ENCODE assay signal across 9 cellular contexts in genomic region chr3:120795017-120795648, GRCh38. TPM values are rescaled to one million over a fixed set of nuclear protein-coding genes. Genes with fewer than 3 reads are reported as not detected.
DNase-seq lines count a peak whose midpoint lies in the region; ATAC-seq, FAIRE-seq and TF ChIP-seq lines count a peak whose summit lies in the region.
"Had no signal": no experiment of that assay in that cellular context is flagged by ENCODE, and none has a peak within 500 bp of the region (broad histone marks: within the 10 kb centered on the region; RNA-seq: fewer than 3 reads in every experiment).

No MANE protein-coding gene starts in this region.

- H3K36me3 ChIP-seq in endothelial cell of umbilical vein (ENCODE audit: control insufficient read depth in 2 of 2, extremely low read depth in 1 of 2, insufficient read depth in 2 of 2, low read length in 2 of 2) = no peaks in the 10 kb centered on the region

- H3K4me1 ChIP-seq in endothelial cell of umbilical vein (ENCODE audit: control insufficient read depth, extremely low read depth, insufficient read depth, low read length) = peaks cover 34% of the 10 kb centered on the region

- H3K27me3 ChIP-seq in endothelial cell of umbilical vein (ENCODE audit: control insufficient read depth in 2 of 2, insufficient read depth in 2 of 2, low read length in 2 of 2) = no peaks in the 10 kb centered on the region

- no peaks in the 10 kb centered on the region for H3K9me3 ChIP-seq in endothelial cell of umbilical vein (replicated peaks; ENCODE audit: control insufficient read depth, insufficient read depth, low read length)

- H3K4me3 Mint-ChIP-seq in activated CD8-positive, alpha-beta T cell treated with anti-CD3 and anti-CD28 coated beads, Interleukin-2, amount 10 ng/mL, durations not matched to agents 7 days and 5 days = no peak overlapping the region
- H3K4me3 Mint-ChIP-seq in naive B cell = no peak overlapping the region

- no peak for TF ChIP-seq POLR2A in endothelial cell of umbilical vein (IDR thresholded peaks at IDR 0.05; ENCODE audit: low read depth, low read length)

- no peak overlapping the region for H3K27ac Mint-ChIP-seq in activated CD8-positive, alpha-beta T cell treated with anti-CD3 and anti-CD28 coated beads, Interleukin-2, amount 10 ng/mL, durations not matched to agents 7 days and 5 days
- H3K27ac Mint-ChIP-seq in naive B cell = peak overlapping the region in 1 of 6 donors; percentile 61

- no peaks in the 10 kb centered on the region for H4K20me1 ChIP-seq in endothelial cell of umbilical vein (replicated peaks; ENCODE audit: control insufficient read depth, extremely low read depth, insufficient read depth, low read length)

- peak; percentile 77 to 79 for TF ChIP-seq CTCF in endothelial cell of umbilical vein (IDR thresholded peaks at IDR 0.05; ENCODE audit: extremely low read depth in 1 of 2, insufficient read depth in 1 of 2, low read depth in 1 of 2, low read length in 2 of 2)

- no peaks in the 10 kb centered on the region for H3K9me3 Mint-ChIP-seq in activated CD8-positive, alpha-beta T cell treated with anti-CD3 and anti-CD28 coated beads, Interleukin-2, amount 10 ng/mL, durations not matched to agents 7 days and 5 days (ENCODE audit: insufficient read depth)
- no peaks in the 10 kb centered on the region for H3K9me3 Mint-ChIP-seq in naive B cell

- no peaks in the 10 kb centered on the region for H3K4me1 Mint-ChIP-seq in activated CD8-positive, alpha-beta T cell treated with anti-CD3 and anti-CD28 coated beads, Interleukin-2, amount 10 ng/mL, durations not matched to agents 7 days and 5 days (ENCODE audit: low read depth)
- no peaks in the 10 kb centered on the region for H3K4me1 Mint-ChIP-seq in naive B cell

- no peak overlapping the region for H2AFZ ChIP-seq in endothelial cell of umbilical vein (ENCODE audit: low read depth, low read length)

- no peak overlapping the region for H3K9ac ChIP-seq in endothelial cell of umbilical vein (replicated peaks; ENCODE audit: extremely low read depth, insufficient read depth, low read length)

- H3K4me2 ChIP-seq in endothelial cell of umbilical vein (ENCODE audit: insufficient read depth, low read length) = no peak overlapping the region

- CTCF ChIA-PET in activated CD8-positive, alpha-beta T cell treated with anti-CD3 and anti-CD28 coated beads, Interleukin-2, amount 10 ng/mL, durations not matched to agents 7 days and 5 days (lab: Charles Lee) = interaction anchor here (0.5 to 3.6 kb wide), 33 partner anchors 8 to 551 kb away, joined by 3 to 65 read pairs (median 4); partner anchors contain the start of genes GTF2E1, NDUFB4 and RABL3
- CTCF ChIA-PET in endothelial cell of umbilical vein (lab: Charles Lee) = interaction anchor here (0.5 to 5.2 kb wide), 53 partner anchors 9 to 735 kb away, joined by 3 to 228 read pairs (median 6); partner anchors contain the start of genes GTF2E1, NDUFB4 and RABL3

- ATAC-seq in HG03354 (IDR thresholded peaks at IDR 0.05; ENCODE audit: poor library complexity, severe bottlenecking, unreplicated experiment) (peak; percentile 98), naive B cell (ENCODE audit: low read depth in 2 of 2) (peak; percentile 76 to 78)
- peak; percentile 98 for ATAC-seq in activated CD8-positive, alpha-beta T cell treated with anti-CD3 and anti-CD28 coated beads, Interleukin-2, amount 10 ng/mL, durations not matched to agents 7 days and 5 days

- H3K79me2 ChIP-seq in endothelial cell of umbilical vein (ENCODE audit: control insufficient read depth, insufficient read depth, low read length) = no peaks in the 10 kb centered on the region

- H3K27ac ChIP-seq in endothelial cell of umbilical vein (ENCODE audit: insufficient read depth, low read depth, low read length) = no peak overlapping the region
- H3K27ac ChIP-seq: VCaP had no signal

- intact Hi-C loops in endothelial cell of umbilical vein (cut with micrococcal nuclease) = loop anchor here (1.0 kb wide), 4 partner anchors 53 to 234 kb away; partner anchors contain the start of genes GTF2E1, NDUFB4 and RABL3

- FAIRE-seq in endothelial cell of umbilical vein (lab: Jason Lieb, UNC) = peak; percentile 92

- BruUV-seq in endothelial cell of umbilical vein (replicated peaks; lab: Mats Ljungman, UMichigan) = no TSS peak

- H3K36me3 Mint-ChIP-seq in activated CD8-positive, alpha-beta T cell treated with anti-CD3 and anti-CD28 coated beads, Interleukin-2, amount 10 ng/mL, durations not matched to agents 7 days and 5 days (ENCODE audit: low read depth) = no peaks in the 10 kb centered on the region
- no peaks in the 10 kb centered on the region for H3K36me3 Mint-ChIP-seq in naive B cell

- dilution Hi-C loops in endothelial cell of umbilical vein (cut with MboI; ENCODE audit: extremely low pct_ligation_motif_present, low sequenced_read_pairs) = no loop called here

- no peaks in the 10 kb centered on the region for H3K9me1 ChIP-seq in endothelial cell of umbilical vein (replicated peaks; ENCODE audit: control insufficient read depth, extremely low read depth, insufficient read depth, low read length)

- peaks cover 3% of the 10 kb centered on the region for H3K27me3 Mint-ChIP-seq in activated CD8-positive, alpha-beta T cell treated with anti-CD3 and anti-CD28 coated beads, Interleukin-2, amount 10 ng/mL, durations not matched to agents 7 days and 5 days (ENCODE audit: low read depth)
- peaks cover 0 to 7% (median 0%) of the 10 kb centered on the region in 3 donors for H3K27me3 Mint-ChIP-seq in naive B cell

- no peak overlapping the region for H3K4me3 ChIP-seq in endothelial cell of umbilical vein (replicated peaks in 1 of 3; ENCODE audit: insufficient read depth in 1 of 3, low read depth in 1 of 3, low read length in 3 of 3)

- POLR2A ChIA-PET in activated CD8-positive, alpha-beta T cell treated with anti-CD3 and anti-CD28 coated beads, Interleukin-2, amount 10 ng/mL, durations not matched to agents 7 days and 5 days (lab: Charles Lee) = interaction anchor here (0.9 to 1.3 kb wide), 3 partner anchors 18 to 236 kb away, joined by 3 to 5 read pairs (median 5); partner anchors contain the start of gene NDUFB4
- POLR2A ChIA-PET in endothelial cell of umbilical vein (lab: Charles Lee) = no interaction called here

- DNase-seq in CD1c-positive myeloid dendritic cell (ENCODE audit: extremely low spot score) = peak; percentile 83
- DNase-seq in GM19240 (ENCODE audit: insufficient read length, low spot score) = peak; percentile 8
- peak; percentile 81 for DNase-seq in NCI-H82 treated with DMSO at 0.1 percent for 48 hours (lab: John Stamatoyannopoulos, UW; ENCODE audit: unreplicated experiment)
- peak; percentile 87 for DNase-seq in activated CD8-positive, alpha-beta T cell treated with anti-CD3 and anti-CD28 coated beads, Interleukin-2, amount 10 ng/mL, durations not matched to agents 7 days and 5 days
- DNase-seq in endothelial cell of umbilical vein (ENCODE audit: low read depth, low spot score) = peak; percentile 85
- DNase-seq in naive B cell = peak; percentile 55
- peak; percentile 50 to 66 for DNase-seq in stimulated activated CD8-positive, alpha-beta memory T cell treated with anti-CD3 and anti-CD28 coated beads, Interleukin-7, amount 100 ng/mL, for 4 hours (ENCODE audit: low read depth in 2 of 2)

TF ChIP-seq in endothelial cell of umbilical vein, 7 proteins besides CTCF, POLR2A, EP300 and RAD21:
- TF ChIP-seq FOS (IDR thresholded peaks at IDR 0.05; ENCODE audit: borderline replicate concordance, insufficient read depth, low read length) (peak; percentile 11), MAX (IDR thresholded peaks at IDR 0.05; ENCODE audit: insufficient read depth, insufficient read length) (no peak)

RNA-seq across cellular contexts. Expression of gene GTF2E1, which starts 52.6 kb away (rescaled TPM):
- 10 to 100 TPM; 32.3 to 32.4 TPM for total RNA-seq in activated CD8-positive, alpha-beta T cell treated with anti-CD3 and anti-CD28 coated beads, Interleukin-2, amount 10 ng/mL, durations not matched to agents 7 days and 5 days
- total RNA-seq in endothelial cell of umbilical vein = 25.5 and 27.7 TPM in 2 replicates
- 7.3 and 10.6 TPM in 2 replicates for polyA plus RNA-seq in endothelial cell of umbilical vein
- 11.6 and 11.9 TPM in 2 replicates for polyA plus RNA-seq in endothelial cell of umbilical vein (2011; cell fraction: cytosol; rRNA removed)
- polyA plus RNA-seq in endothelial cell of umbilical vein (2011; cell fraction: nucleus; rRNA removed) = 5.6 and 9.8 TPM in 2 replicates
- polyA plus RNA-seq in endothelial cell of umbilical vein (2012) = 13.8 and 18.4 TPM in 2 replicates
- polyA minus RNA-seq in endothelial cell of umbilical vein = 18.9 and 24.6 TPM in 2 replicates
- polyA minus RNA-seq in endothelial cell of umbilical vein (2011; cell fraction: cytosol; rRNA and poly(A)+ RNA removed) = 13.4 TPM
- 4.8 and 10.3 TPM in 2 replicates for polyA minus RNA-seq in endothelial cell of umbilical vein (2011; cell fraction: nucleus; rRNA and poly(A)+ RNA removed)
- 10 to 100 TPM; 10.2 to 21.1 (median 14.1) TPM for polyA plus RNA-seq in naive B cell (ENCODE audit: low read depth in 6 of 6)

RNA-seq across cellular contexts. Expression of gene RABL3, which starts 52.8 kb away (rescaled TPM):
- total RNA-seq in activated CD8-positive, alpha-beta T cell treated with anti-CD3 and anti-CD28 coated beads, Interleukin-2, amount 10 ng/mL, durations not matched to agents 7 days and 5 days = 10 to 100 TPM; 24.4 to 25.5 TPM
- total RNA-seq in endothelial cell of umbilical vein = 24.9 and 25.9 TPM in 2 replicates
- 2.6 and 4.3 TPM in 2 replicates for polyA plus RNA-seq in endothelial cell of umbilical vein
- 5.0 TPM in 2 replicates for polyA plus RNA-seq in endothelial cell of umbilical vein (2011; cell fraction: cytosol; rRNA removed)
- polyA plus RNA-seq in endothelial cell of umbilical vein (2011; cell fraction: nucleus; rRNA removed) = 4.3 and 6.3 TPM in 2 replicates
- 11.5 and 18.0 TPM in 2 replicates for polyA plus RNA-seq in endothelial cell of umbilical vein (2012)
- polyA minus RNA-seq in endothelial cell of umbilical vein = 6.6 and 9.5 TPM in 2 replicates
- 4.0 TPM for polyA minus RNA-seq in endothelial cell of umbilical vein (2011; cell fraction: cytosol; rRNA and poly(A)+ RNA removed)
- 7.1 and 10.3 TPM in 2 replicates for polyA minus RNA-seq in endothelial cell of umbilical vein (2011; cell fraction: nucleus; rRNA and poly(A)+ RNA removed)
- polyA plus RNA-seq in naive B cell (ENCODE audit: low read depth in 6 of 6) = 10 to 100 TPM; 12.7 to 24.6 (median 21.6) TPM

Comparison
In these comparisons a context has a peak if more than half of its experiments do, and no peak if none do; other contexts are left out.
1. DNase-seq: peak in every context shown above with its lines; median percentile 87 in activated CD8-positive, alpha-beta T cell treated with anti-CD3 and anti-CD28 coated beads, Interleukin-2, amount 10 ng/mL, durations not matched to agents 7 days and 5 days; 85 in endothelial cell of umbilical vein; 83 in CD1c-positive myeloid dendritic cell; 81 in NCI-H82 treated with DMSO at 0.1 percent for 48 hours; 58 in stimulated activated CD8-positive, alpha-beta memory T cell treated with anti-CD3 and anti-CD28 coated beads, Interleukin-7, amount 100 ng/mL, for 4 hours; 55 in naive B cell; 8 in GM19240.